Comparison of ENCODE assay signal across 8 cellular contexts in genomic region chr15:84818221-84819131, GRCh38.
DNase-seq lines count a peak whose midpoint lies in the region; ATAC-seq and TF ChIP-seq lines count a peak whose summit lies in the region.

No MANE protein-coding gene starts in this region.

- DNase-seq in NCI-H146 treated with DMSO at 0.1 percent for 48 hours (lab: John Stamatoyannopoulos, UW; ENCODE audit: unreplicated experiment) = peak; percentile 46
- DNase-seq in putamen (ENCODE audit: low spot score) = no peak

- no peaks in the 10 kb centered on the region for H3K36me3 ChIP-seq in endocrine pancreas (ENCODE audit: control insufficient read depth, insufficient read depth, low read length)
- H3K36me3 ChIP-seq in muscle layer of duodenum (ENCODE audit: control insufficient read depth in 1 of 2, insufficient read depth in 2 of 2, low read length in 2 of 2) = no peaks in the 10 kb centered on the region

- H3K4me3 ChIP-seq in endocrine pancreas (ENCODE audit: control insufficient read depth, insufficient read depth, low read length) (peak overlapping the region; percentile 81), muscle layer of duodenum (ENCODE audit: low read depth in 1 of 2, low read length in 2 of 2) (peak overlapping the region; percentile 44 to 56)

- H3K4me1 ChIP-seq in endocrine pancreas (ENCODE audit: control insufficient read depth, insufficient read depth, low read length) = peaks cover 4% of the 10 kb centered on the region
- peaks cover 14 to 50% of the 10 kb centered on the region in 2 donors for H3K4me1 ChIP-seq in muscle layer of duodenum (ENCODE audit: control insufficient read depth in 1 of 2, insufficient read depth in 2 of 2, low read length in 2 of 2)

- no peak for TF ChIP-seq CTCF in C4-2B (conservative IDR thresholded peaks at IDR 0.05)

- peak overlapping the region; percentile 85 for H3K9ac ChIP-seq in endocrine pancreas (ENCODE audit: control insufficient read depth, insufficient read depth, low read length)

- H3K9me3 ChIP-seq in endocrine pancreas (ENCODE audit: control insufficient read depth, low read length) (no peaks in the 10 kb centered on the region), muscle layer of duodenum (ENCODE audit: control insufficient read depth in 1 of 2, low read length in 2 of 2) (no peaks in the 10 kb centered on the region)

- H3K27ac ChIP-seq in C4-2B = peak overlapping the region; percentile 90
- peak overlapping the region; percentile 62 for H3K27ac ChIP-seq in muscle layer of duodenum (ENCODE audit: low read length)

- no peaks in the 10 kb centered on the region for H3K27me3 ChIP-seq in endocrine pancreas (ENCODE audit: control insufficient read depth, insufficient read depth, low read length)
- no peaks in the 10 kb centered on the region for H3K27me3 ChIP-seq in muscle layer of duodenum (ENCODE audit: low read depth, low read length)

- no peak for ATAC-seq in HG03159 (IDR thresholded peaks at IDR 0.05; ENCODE audit: unreplicated experiment)
- ATAC-seq in HG03521 (IDR thresholded peaks at IDR 0.05; ENCODE audit: unreplicated experiment) = no peak
- no peak for ATAC-seq in GM18520 (IDR thresholded peaks at IDR 0.05; ENCODE audit: unreplicated experiment)
